7 cellular contexts compared by ENCODE assay signal in genomic region chr19:1847348-1847683, GRCh38. TPM values are rescaled to one million over a fixed set of nuclear protein-coding genes. Genes with fewer than 3 reads are reported as not detected.
A peak's percentile ranks its signal among the peaks of the same experiment; 100 is the strongest.
DNase-seq lines count a peak whose midpoint lies in the region; ATAC-seq and TF ChIP-seq lines count a peak whose summit lies in the region.

No MANE protein-coding gene starts in this region.

- H2AFZ ChIP-seq in HCT116 (ENCODE audit: low read depth, low read length, poor library complexity, severe bottlenecking), result no peak overlapping the region

- no peaks in the 10 kb centered on the region for H3K9me2 ChIP-seq in HCT116 (ENCODE audit: insufficient read depth)

- peaks cover 15% of the 10 kb centered on the region; the same call in 1 of the 2 replicates for H4K20me1 ChIP-seq in HCT116 (ENCODE audit: insufficient read depth)

- H3K4me3 ChIP-seq in HCT116 (replicated peaks in 1 of 2; ENCODE audit: low read depth in 1 of 2, low read length in 2 of 2) (peak overlapping the region; percentile 88 to 98), iPS-11a (ENCODE audit: low read depth, low read length) (peak overlapping the region; percentile 86)

- peak overlapping the region; percentile 94 for H3K4me2 ChIP-seq in HCT116 (ENCODE audit: low read length)

- peak overlapping the region; percentile 99 for H3K27ac ChIP-seq in HCT116 (ENCODE audit: low read depth, low read length)

- CTCF ChIA-PET in HCT116 (lab: Charles Lee), result no interaction called here
- CTCF ChIA-PET in activated CD8-positive, alpha-beta T cell treated with anti-CD3 and anti-CD28 coated beads for 36 hours (lab: Charles Lee), result interaction anchor here (1.4 to 2.7 kb wide), 2 partner anchors 9 to 21 kb away, joined by 9 to 24 read pairs; no protein-coding TSS in a partner anchor

- ATAC-seq in HCT116, result no peak
- no peak for ATAC-seq in activated CD8-positive, alpha-beta T cell treated with anti-CD3 and anti-CD28 coated beads for 36 hours
- no peak for ATAC-seq in stimulated activated effector memory CD8-positive, alpha-beta T cell treated with anti-CD3 and anti-CD28 coated beads, Interleukin-12 subunit alpha, Interleukin-12 subunit beta, amount 100 ng/mL, for 72 hours
- no peak for ATAC-seq in GM19463 (IDR thresholded peaks at IDR 0.05; ENCODE audit: unreplicated experiment)

- no peaks in the 10 kb centered on the region for H3K9me3 Mint-ChIP-seq in activated CD8-positive, alpha-beta T cell treated with anti-CD3 and anti-CD28 coated beads for 36 hours
- no peaks in the 10 kb centered on the region for H3K9me3 Mint-ChIP-seq in stimulated activated effector memory CD8-positive, alpha-beta T cell treated with anti-CD3 and anti-CD28 coated beads, Interleukin-12 subunit alpha, Interleukin-12 subunit beta, amount 100 ng/mL, for 72 hours

- peaks cover 0 to 8% of the 10 kb centered on the region in 2 experiments; a peak in 1 of 4 replicates for H3K36me3 ChIP-seq in HCT116 (ENCODE audit: control insufficient read depth in 1 of 2, insufficient read depth in 2 of 2, low read length in 2 of 2)

- TF ChIP-seq CTCF in HCT116 (IDR thresholded peaks at IDR 0.05 in 2 of 3, conservative IDR thresholded peaks at IDR 0.05 in 1 of 3; ENCODE audit: borderline replicate concordance in 1 of 3, insufficient read depth in 1 of 3, low read depth in 2 of 3, low read length in 2 of 3), result no peak
- no peak for TF ChIP-seq CTCF in activated CD8-positive, alpha-beta T cell treated with anti-CD3 and anti-CD28 coated beads for 36 hours (IDR thresholded peaks at IDR 0.05)

- H3K4me1 ChIP-seq in HCT116 (ENCODE audit: control insufficient read depth in 1 of 2, insufficient read depth in 2 of 2, low read length in 2 of 2), result peaks cover 24 to 33% of the 10 kb centered on the region in 2 experiments

- H3K9me3 ChIP-seq in HCT116 (ENCODE audit: control insufficient read depth in 1 of 2, insufficient read depth in 1 of 2, low read depth in 1 of 2, low read length in 2 of 2), result no peaks in the 10 kb centered on the region

- no peak for DNase-seq in HCT116 (ENCODE audit: low read depth, low spot score)
- DNase-seq in activated CD8-positive, alpha-beta T cell treated with anti-CD3 and anti-CD28 coated beads for 36 hours, result no peak
- DNase-seq in stimulated activated effector memory CD8-positive, alpha-beta T cell treated with anti-CD3 and anti-CD28 coated beads, Interleukin-12 subunit alpha, Interleukin-12 subunit beta, amount 100 ng/mL, for 72 hours (ENCODE audit: low spot score in 2 of 2), result no peak
- no peak for DNase-seq in HUDEP-2 (lab: John Stamatoyannopoulos, UW; ENCODE audit: unreplicated experiment in 76 of 76)
- no peak for DNase-seq in GOT3 (lab: John Stamatoyannopoulos, UW)

- no peaks in the 10 kb centered on the region for H3K27me3 ChIP-seq in HCT116 (ENCODE audit: insufficient read depth, low read length)

- H3K4me1 Mint-ChIP-seq in activated CD8-positive, alpha-beta T cell treated with anti-CD3 and anti-CD28 coated beads for 36 hours (ENCODE audit: low read depth), result peaks cover 55% of the 10 kb centered on the region
- peaks cover 54% of the 10 kb centered on the region for H3K4me1 Mint-ChIP-seq in stimulated activated effector memory CD8-positive, alpha-beta T cell treated with anti-CD3 and anti-CD28 coated beads, Interleukin-12 subunit alpha, Interleukin-12 subunit beta, amount 100 ng/mL, for 72 hours

- peaks cover 6% of the 10 kb centered on the region for H3K36me3 Mint-ChIP-seq in activated CD8-positive, alpha-beta T cell treated with anti-CD3 and anti-CD28 coated beads for 36 hours (ENCODE audit: low read depth)
- H3K36me3 Mint-ChIP-seq in stimulated activated effector memory CD8-positive, alpha-beta T cell treated with anti-CD3 and anti-CD28 coated beads, Interleukin-12 subunit alpha, Interleukin-12 subunit beta, amount 100 ng/mL, for 72 hours, result peaks cover 38% of the 10 kb centered on the region

- intact Hi-C loops in HCT116 (cut with micrococcal nuclease), result no loop called here
- intact Hi-C loops in activated CD8-positive, alpha-beta T cell treated with anti-CD3 and anti-CD28 coated beads for 36 hours (cut with micrococcal nuclease), result no loop called here

- BruUV-seq in HCT116 (replicated peaks; lab: Mats Ljungman, UMichigan), result TSS peak; percentile 63

- peak overlapping the region; percentile 88 for H3K9ac ChIP-seq in HCT116 (ENCODE audit: low read length)

- peak overlapping the region; percentile 92 for H3K27ac Mint-ChIP-seq in activated CD8-positive, alpha-beta T cell treated with anti-CD3 and anti-CD28 coated beads for 36 hours
- H3K27ac Mint-ChIP-seq in stimulated activated effector memory CD8-positive, alpha-beta T cell treated with anti-CD3 and anti-CD28 coated beads, Interleukin-12 subunit alpha, Interleukin-12 subunit beta, amount 100 ng/mL, for 72 hours, result peak overlapping the region; percentile 97

- peaks cover 71% of the 10 kb centered on the region for H3K79me2 ChIP-seq in HCT116 (ENCODE audit: insufficient read depth, low read length)

- H3K27me3 Mint-ChIP-seq in activated CD8-positive, alpha-beta T cell treated with anti-CD3 and anti-CD28 coated beads for 36 hours, result no peaks in the 10 kb centered on the region

- TF ChIP-seq POLR2A in HCT116 (IDR thresholded peaks at IDR 0.05; ENCODE audit: borderline replicate concordance, extremely low read depth, insufficient read depth, insufficient read length), result no peak

- POLR2A ChIA-PET in HCT116 (lab: Charles Lee), result no interaction called here
- POLR2A ChIA-PET in activated CD8-positive, alpha-beta T cell treated with anti-CD3 and anti-CD28 coated beads for 36 hours (lab: Charles Lee), result interaction anchor here (1.0 to 2.2 kb wide), 3 partner anchors 10 to 36 kb away, joined by 5 to 16 read pairs (median 5); no protein-coding TSS in a partner anchor

- RAD21 ChIA-PET in HCT116 (lab: Charles Lee; ENCODE audit: low non-redundant PET in 1 of 2, low total read pairs in 2 of 2, uncharacterized antibody in 2 of 2, unreplicated experiment in 2 of 2), result no interaction called here

- peak overlapping the region; percentile 84 for H3K4me3 Mint-ChIP-seq in activated CD8-positive, alpha-beta T cell treated with anti-CD3 and anti-CD28 coated beads for 36 hours
- peak overlapping the region; percentile 86 for H3K4me3 Mint-ChIP-seq in stimulated activated effector memory CD8-positive, alpha-beta T cell treated with anti-CD3 and anti-CD28 coated beads, Interleukin-12 subunit alpha, Interleukin-12 subunit beta, amount 100 ng/mL, for 72 hours

- TF ChIP-seq RAD21 in HCT116 (IDR thresholded peaks at IDR 0.05; ENCODE audit: low read depth), result no peak

TF ChIP-seq in HCT116, 20 proteins besides CTCF, POLR2A, EP300 and RAD21:
- TF ChIP-seq TCF7L2 (IDR thresholded peaks at IDR 0.05; ENCODE audit: borderline replicate concordance, extremely low read depth, insufficient read depth, insufficient read length) (no peak), ATF3 (IDR thresholded peaks at IDR 0.05) (no peak), MAX (IDR thresholded peaks at IDR 0.05) (no peak), SP1 (IDR thresholded peaks at IDR 0.05; ENCODE audit: low read depth) (no peak), ZFX (IDR thresholded peaks at IDR 0.05) (no peak), JUND (IDR thresholded peaks at IDR 0.05) (no peak), ELF1 (IDR thresholded peaks at IDR 0.05; ENCODE audit: borderline replicate concordance, low read depth) (no peak), EZH2 (IDR thresholded peaks at IDR 0.05) (no peak)

RNA-seq across cellular contexts. Expression of gene REXO1, which starts 1.0 kb away (rescaled TPM):
- total RNA-seq in HCT116 (2021; ENCODE audit: unreplicated experiment), result 52.2 TPM
- 37.4 and 54.0 TPM in 2 replicates for polyA plus RNA-seq in HCT116 (2012)
- total RNA-seq in activated CD8-positive, alpha-beta T cell treated with anti-CD3 and anti-CD28 coated beads for 36 hours, result 10 to 100 TPM; 43.4 to 46.8 TPM

RNA-seq across cellular contexts. Expression of gene KLF16, which starts 16.1 kb away (rescaled TPM):
- total RNA-seq in HCT116 (2021; ENCODE audit: unreplicated experiment), result 64.3 TPM
- 29.9 and 33.0 TPM in 2 replicates for polyA plus RNA-seq in HCT116 (2012)
- 10 to 100 TPM; 25.6 to 27.7 TPM for total RNA-seq in activated CD8-positive, alpha-beta T cell treated with anti-CD3 and anti-CD28 coated beads for 36 hours

RNA-seq across cellular contexts. Expression of gene ATP8B3, which starts 35.2 kb away (rescaled TPM):
- total RNA-seq in HCT116 (2021; ENCODE audit: unreplicated experiment), result 17.0 TPM
- 15.6 and 16.5 TPM in 2 replicates for polyA plus RNA-seq in HCT116 (2012)
- total RNA-seq in activated CD8-positive, alpha-beta T cell treated with anti-CD3 and anti-CD28 coated beads for 36 hours, result 1 to 10 TPM; 5.8 to 8.2 TPM

RNA-seq across cellular contexts. Expression of gene ABHD17A, which starts 38.0 kb away (rescaled TPM):
- 68.2 TPM for total RNA-seq in HCT116 (2021; ENCODE audit: unreplicated experiment)
- 39.6 and 42.3 TPM in 2 replicates for polyA plus RNA-seq in HCT116 (2012)
- 100 to 1,000 TPM; 112 to 113 TPM for total RNA-seq in activated CD8-positive, alpha-beta T cell treated with anti-CD3 and anti-CD28 coated beads for 36 hours

RNA-seq across cellular contexts. Expression of gene ADAT3, which starts 57.9 kb away (rescaled TPM):
- 15.9 TPM for total RNA-seq in HCT116 (2021; ENCODE audit: unreplicated experiment)
- polyA plus RNA-seq in HCT116 (2012), result 6.2 and 7.5 TPM in 2 replicates
- total RNA-seq in activated CD8-positive, alpha-beta T cell treated with anti-CD3 and anti-CD28 coated beads for 36 hours, result 1 to 10 TPM; 5.3 to 6.7 TPM
